Comparison of ENCODE assay signal across 9 cellular contexts in genomic region chr4:63784822-63785221, GRCh38.
"Had no signal": no experiment of that assay in that cellular context is flagged by ENCODE, and none has a peak within 500 bp of the region (broad histone marks: within the 10 kb centered on the region; RNA-seq: fewer than 3 reads in every experiment).

No MANE protein-coding gene starts in this region.

- H2AFZ ChIP-seq: GM23338 had no signal

- DNase-seq: H9, HCEC 1CT, Karpas-422, KBM-7 had no signal

- ATAC-seq: GM23338 had no signal

- H3K4me3 ChIP-seq: GM23338 had no signal

- H3K9ac ChIP-seq: KMS-11 had no signal

- FAIRE-seq: H1, H54, HTR-8/SVneo had no signal

- H3K4me2 ChIP-seq: GM23338, KMS-11 had no signal

- H3K27ac ChIP-seq: KMS-11 had no signal
